ENCODE assay signal across 35 cellular contexts in genomic region chr4:5465956-5466355, GRCh38.
"Had no signal": no experiment of that assay in that cellular context is flagged by ENCODE, and none has a peak within 500 bp of the region (broad histone marks: within the 10 kb centered on the region; RNA-seq: fewer than 3 reads in every experiment).

No MANE protein-coding gene starts in this region.

- H3K36me3 Mint-ChIP-seq: activated CD4-positive, alpha-beta memory T cell treated with anti-CD3 and anti-CD28 coated beads for 36 hours; activated naive CD4-positive, alpha-beta T cell treated with anti-CD3 and anti-CD28 coated beads, Interleukin-2, amount 50 U/mL, for 72 hours; activated naive CD8-positive, alpha-beta T cell treated with anti-CD3 and anti-CD28 coated beads for 36 hours; brain had no signal

- H3K4me1 Mint-ChIP-seq: activated B cell treated with CpG ODN at 0.5 μM for 24 hours; activated CD4-positive, alpha-beta T cell treated with anti-CD3 and anti-CD28 coated beads, Interleukin-2, amount 10 ng/mL, durations not matched to agents 24 days and 14 days; activated naive CD8-positive, alpha-beta T cell treated with anti-CD3 and anti-CD28 coated beads for 36 hours; activated T-helper 17 cell treated with anti-CD3 and anti-CD28 coated beads, Interleukin-2, amount 50 U/mL, for 72 hours; brain; central memory CD8-positive, alpha-beta T cell had no signal

- H3K36me3 ChIP-seq: adrenal gland, cardiac muscle cell had no signal

- H3K4me3 Mint-ChIP-seq: activated B cell treated with CpG ODN at 0.5 μM for 24 hours; activated CD4-positive, alpha-beta memory T cell treated with anti-CD3 and anti-CD28 coated beads for 36 hours; activated CD4-positive, alpha-beta T cell treated with anti-CD3 and anti-CD28 coated beads, Interleukin-2, amount 10 ng/mL, durations not matched to agents 24 days and 14 days; activated CD8-positive, alpha-beta T cell treated with anti-CD3 and anti-CD28 coated beads for 36 hours; activated naive CD4-positive, alpha-beta T cell treated with anti-CD3 and anti-CD28 coated beads for 36 hours; activated naive CD8-positive, alpha-beta T cell treated with anti-CD3 and anti-CD28 coated beads for 36 hours; activated T-cell treated with anti-CD3 and anti-CD28 coated beads, Interleukin-2, amount 50 U/mL, for 4 hours; activated T-cell treated with anti-CD3 and anti-CD28 coated beads, Interleukin-2, amount 50 U/mL, for 72 hours; activated T-helper 1 cell treated with anti-CD3 and anti-CD28 coated beads, Interleukin-12 subunit alpha, Interleukin-12 subunit beta, Interleukin-2, Interleukin-4 antibody, amounts not matched to agents 30 ng/mL and 10 ng/mL and 1 ng/mL, durations not matched to agents 14 hours and 24 hours and 36 hours; activated T-helper 17 cell treated with anti-CD3 and anti-CD28 coated beads, Interleukin-2, amount 50 U/mL, for 72 hours; brain; central memory CD8-positive, alpha-beta T cell; T-helper 1 cell treated with Interleukin-12 subunit alpha and Interleukin-12 subunit beta and Interleukin-4 antibody, amounts not matched to agents 30 μg/mL and 1 μg/mL, for 36 hours; T-helper 2 cell treated with Interferon-gamma antibody and Interleukin-4, amounts not matched to agents 5 μg/mL and 100 μg/mL, for 36 hours had no signal

- DNase-seq: activated B cell treated with CpG ODN at 0.5 μM for 24 hours; activated CD4-positive, alpha-beta memory T cell treated with anti-CD3 and anti-CD28 coated beads for 36 hours; activated CD4-positive, alpha-beta T cell treated with anti-CD3 and anti-CD28 coated beads for 4 hours; activated CD4-positive, alpha-beta T cell treated with anti-CD3 and anti-CD28 coated beads, Interleukin-2, amount 10 ng/mL, durations not matched to agents 24 days and 14 days; activated CD4-positive, alpha-beta T cell treated with anti-CD3 and anti-CD28 coated beads, Interleukin-2, amount 50 U/mL, for 1 hour; activated CD4-positive, alpha-beta T cell treated with anti-CD3 and anti-CD28 coated beads, Interleukin-2, amount 50 U/mL, for 4 hours; activated CD4-positive, CD25-positive, alpha-beta regulatory T cell treated with anti-CD3 and anti-CD28 coated beads, Interleukin-2, amount 50 U/mL, for 72 hours; activated CD8-positive, alpha-beta memory T cell treated with anti-CD3 and anti-CD28 coated beads, Interleukin-2, amount 50 U/mL, for 4 hours; activated CD8-positive, alpha-beta T cell treated with anti-CD3 and anti-CD28 coated beads for 36 hours; activated effector memory CD4-positive, alpha-beta T cell treated with anti-CD3 and anti-CD28 coated beads, Interleukin-2, amount 50 U/mL, for 16 hours; activated gamma-delta T cell treated with Interleukin-2 at 50 U/mL for 16 hours; activated naive CD4-positive, alpha-beta T cell; activated naive CD4-positive, alpha-beta T cell treated with anti-CD3 and anti-CD28 coated beads for 36 hours; activated naive CD4-positive, alpha-beta T cell treated with anti-CD3 and anti-CD28 coated beads, Interleukin-2, amount 50 U/mL, for 16 hours; activated naive CD8-positive, alpha-beta T cell treated with anti-CD3 and anti-CD28 coated beads for 36 hours; activated T-cell treated with anti-CD3 and anti-CD28 coated beads for 4 hours; activated T-cell treated with anti-CD3 and anti-CD28 coated beads, Interleukin-2, amount 50 U/mL, for 1 hour; activated T-cell treated with anti-CD3 and anti-CD28 coated beads, Interleukin-2, amount 50 U/mL, for 4 hours; activated T-cell treated with anti-CD3 and anti-CD28 coated beads, Interleukin-2, amount 50 U/mL, for 72 hours; adrenal gland; amniotic stem cell; aorta; caudate nucleus; T-helper 1 cell; T-helper 2 cell; T-helper 9 cell had no signal

- H3K27ac ChIP-seq: adrenal gland, cardiac muscle cell, VCaP had no signal

- H3K4me3 ChIP-seq: adrenal gland, cardiac muscle cell had no signal

- H3K4me1 ChIP-seq: adrenal gland had no signal

- H3K27me3 ChIP-seq: adrenal gland, cardiac muscle cell had no signal

- H3K9me3 Mint-ChIP-seq: activated B cell treated with CpG ODN at 0.5 μM for 24 hours; activated CD4-positive, alpha-beta memory T cell treated with anti-CD3 and anti-CD28 coated beads for 36 hours; activated CD4-positive, alpha-beta T cell treated with anti-CD3 and anti-CD28 coated beads, Interleukin-2, amount 10 ng/mL, durations not matched to agents 24 days and 14 days; activated CD8-positive, alpha-beta T cell treated with anti-CD3 and anti-CD28 coated beads for 36 hours; activated naive CD4-positive, alpha-beta T cell treated with anti-CD3 and anti-CD28 coated beads for 36 hours; activated naive CD4-positive, alpha-beta T cell treated with anti-CD3 and anti-CD28 coated beads, Interleukin-2, amount 50 U/mL, for 72 hours; activated naive CD8-positive, alpha-beta T cell treated with anti-CD3 and anti-CD28 coated beads for 36 hours; activated T-cell treated with anti-CD3 and anti-CD28 coated beads, Interleukin-2, amount 50 U/mL, for 4 hours; activated T-cell treated with anti-CD3 and anti-CD28 coated beads, Interleukin-2, amount 50 U/mL, for 72 hours; activated T-helper 1 cell treated with anti-CD3 and anti-CD28 coated beads, Interleukin-12 subunit alpha, Interleukin-12 subunit beta, Interleukin-2, Interleukin-4 antibody, amounts not matched to agents 30 ng/mL and 10 ng/mL and 1 ng/mL, durations not matched to agents 14 hours and 24 hours and 36 hours; activated T-helper 17 cell treated with anti-CD3 and anti-CD28 coated beads, Interleukin-2, amount 50 U/mL, for 72 hours; brain; central memory CD8-positive, alpha-beta T cell; T-helper 1 cell treated with Interleukin-12 subunit alpha and Interleukin-12 subunit beta and Interleukin-4 antibody, amounts not matched to agents 30 μg/mL and 1 μg/mL, for 36 hours; T-helper 2 cell treated with Interferon-gamma antibody and Interleukin-4, amounts not matched to agents 5 μg/mL and 100 μg/mL, for 36 hours had no signal

- H3K27ac Mint-ChIP-seq: activated B cell treated with CpG ODN at 0.5 μM for 24 hours; activated CD4-positive, alpha-beta memory T cell treated with anti-CD3 and anti-CD28 coated beads for 36 hours; activated CD4-positive, alpha-beta T cell treated with anti-CD3 and anti-CD28 coated beads, Interleukin-2, amount 10 ng/mL, durations not matched to agents 24 days and 14 days; activated CD8-positive, alpha-beta T cell treated with anti-CD3 and anti-CD28 coated beads for 36 hours; activated naive CD4-positive, alpha-beta T cell treated with anti-CD3 and anti-CD28 coated beads for 36 hours; activated naive CD4-positive, alpha-beta T cell treated with anti-CD3 and anti-CD28 coated beads, Interleukin-2, amount 50 U/mL, for 72 hours; activated naive CD8-positive, alpha-beta T cell treated with anti-CD3 and anti-CD28 coated beads for 36 hours; activated T-cell treated with anti-CD3 and anti-CD28 coated beads, Interleukin-2, amount 50 U/mL, for 72 hours; activated T-helper 1 cell treated with anti-CD3 and anti-CD28 coated beads, Interleukin-12 subunit alpha, Interleukin-12 subunit beta, Interleukin-2, Interleukin-4 antibody, amounts not matched to agents 30 ng/mL and 10 ng/mL and 1 ng/mL, durations not matched to agents 14 hours and 24 hours and 36 hours; activated T-helper 17 cell treated with anti-CD3 and anti-CD28 coated beads, Interleukin-2, amount 50 U/mL, for 72 hours; brain; T-helper 1 cell treated with Interleukin-12 subunit alpha and Interleukin-12 subunit beta and Interleukin-4 antibody, amounts not matched to agents 30 μg/mL and 1 μg/mL, for 36 hours; T-helper 2 cell treated with Interferon-gamma antibody and Interleukin-4, amounts not matched to agents 5 μg/mL and 100 μg/mL, for 36 hours had no signal

- H3K9me3 ChIP-seq: adrenal gland had no signal

- ATAC-seq: activated CD8-positive, alpha-beta T cell treated with anti-CD3 and anti-CD28 coated beads for 36 hours; activated naive CD4-positive, alpha-beta T cell treated with anti-CD3 and anti-CD28 coated beads, Interleukin-2, amount 50 U/mL, for 72 hours; activated T-cell treated with anti-CD3 and anti-CD28 coated beads, Interleukin-2, amount 50 U/mL, for 4 hours; activated T-cell treated with anti-CD3 and anti-CD28 coated beads, Interleukin-2, amount 50 U/mL, for 72 hours; activated T-helper 17 cell treated with anti-CD3 and anti-CD28 coated beads, Interleukin-2, amount 50 U/mL, for 72 hours had no signal

- H3K27me3 Mint-ChIP-seq: activated B cell treated with CpG ODN at 0.5 μM for 24 hours; activated CD4-positive, alpha-beta memory T cell treated with anti-CD3 and anti-CD28 coated beads for 36 hours; activated CD4-positive, alpha-beta T cell treated with anti-CD3 and anti-CD28 coated beads, Interleukin-2, amount 10 ng/mL, durations not matched to agents 24 days and 14 days; activated CD8-positive, alpha-beta T cell treated with anti-CD3 and anti-CD28 coated beads for 36 hours; activated naive CD8-positive, alpha-beta T cell treated with anti-CD3 and anti-CD28 coated beads for 36 hours; central memory CD8-positive, alpha-beta T cell had no signal
